12 cellular contexts compared by ENCODE assay signal in the genomic region with DNA sequence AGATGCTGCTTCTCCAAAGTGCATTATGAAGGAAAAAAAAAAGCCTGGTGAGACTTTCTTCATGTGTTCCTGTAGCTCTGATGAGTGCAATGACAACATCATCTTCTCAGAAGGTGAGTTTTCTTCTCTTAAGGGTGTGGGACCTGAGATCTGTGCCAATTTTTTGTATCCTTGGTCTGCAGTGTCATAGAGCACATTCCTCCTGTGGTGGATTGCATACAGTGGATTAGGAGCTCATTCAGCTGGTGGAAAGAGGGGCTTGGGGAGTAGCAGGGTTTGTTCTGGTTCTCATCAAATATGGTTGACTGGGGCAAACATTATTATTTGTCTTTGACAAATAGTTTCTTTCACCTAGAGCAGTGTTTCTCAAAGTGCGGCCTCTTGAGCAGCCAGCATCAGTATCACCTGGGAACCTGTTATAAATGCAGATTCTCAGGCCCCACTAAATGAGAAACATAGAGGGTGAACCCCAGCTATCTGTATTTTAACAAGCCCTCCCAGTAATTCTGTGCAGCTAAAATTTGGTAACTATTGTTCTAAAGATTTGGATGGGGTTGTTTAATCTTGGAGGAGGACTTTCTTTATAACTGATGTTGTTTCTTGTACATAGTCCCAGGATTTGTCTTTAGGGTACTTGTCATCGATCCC. TPM values are rescaled to one million over a fixed set of nuclear protein-coding genes. Genes with fewer than 3 reads are reported as not detected.
DNase-seq lines count a peak whose midpoint lies in the region; ATAC-seq and TF ChIP-seq lines count a peak whose summit lies in the region.
"Had no signal": no experiment of that assay in that cellular context is flagged by ENCODE, and none has a peak within 500 bp of the region (broad histone marks: within the 10 kb centered on the region; RNA-seq: fewer than 3 reads in every experiment).

No MANE protein-coding gene starts in this region.

- no peaks in the 10 kb centered on the region for H4K20me1 ChIP-seq in hepatocyte (ENCODE audit: insufficient read depth, poor library complexity, severe bottlenecking)

- no peak for ATAC-seq in activated T-cell treated with anti-CD3 and anti-CD28 coated beads, Interleukin-2, amount 50 U/mL, for 4 hours
- ATAC-seq in T-helper 17 cell (no peak), HG03280 (IDR thresholded peaks at IDR 0.05; ENCODE audit: unreplicated experiment) (no peak)
- no peak for ATAC-seq in stimulated activated naive CD8-positive, alpha-beta T cell treated with anti-CD3 and anti-CD28 coated beads, Interleukin-15, amount 100 ng/mL, for 72 hours

- H3K4me1 Mint-ChIP-seq in activated T-cell treated with anti-CD3 and anti-CD28 coated beads, Interleukin-2, amount 50 U/mL, for 24 hours (ENCODE audit: low read depth) = peaks cover 97% of the 10 kb centered on the region
- H3K4me1 Mint-ChIP-seq in activated T-cell treated with anti-CD3 and anti-CD28 coated beads, Interleukin-2, amount 50 U/mL, for 4 hours (ENCODE audit: low read depth) = peaks cover 97% of the 10 kb centered on the region
- peaks cover 63% of the 10 kb centered on the region for H3K4me1 Mint-ChIP-seq in T-helper 17 cell
- H3K4me1 Mint-ChIP-seq in stimulated activated naive CD8-positive, alpha-beta T cell treated with anti-CD3 and anti-CD28 coated beads, Interleukin-15, amount 100 ng/mL, for 72 hours = peaks cover 94% of the 10 kb centered on the region

- no peaks in the 10 kb centered on the region for H3K9me2 ChIP-seq in hepatocyte (replicated peaks; ENCODE audit: insufficient read depth)

- peak overlapping the region; percentile 13 for H3K4me2 ChIP-seq in hepatocyte

- no peak for TF ChIP-seq CTCF in hepatocyte (IDR thresholded peaks at IDR 0.05; ENCODE audit: poor library complexity)

- no peak overlapping the region for H2AFZ ChIP-seq in hepatocyte

- H3K27me3 Mint-ChIP-seq in activated T-cell treated with anti-CD3 and anti-CD28 coated beads, Interleukin-2, amount 50 U/mL, for 24 hours = no peaks in the 10 kb centered on the region
- no peaks in the 10 kb centered on the region for H3K27me3 Mint-ChIP-seq in activated T-cell treated with anti-CD3 and anti-CD28 coated beads, Interleukin-2, amount 50 U/mL, for 4 hours (ENCODE audit: low read depth)
- no peaks in the 10 kb centered on the region for H3K27me3 Mint-ChIP-seq in T-helper 17 cell
- no peaks in the 10 kb centered on the region for H3K27me3 Mint-ChIP-seq in stimulated activated naive CD8-positive, alpha-beta T cell treated with anti-CD3 and anti-CD28 coated beads, Interleukin-15, amount 100 ng/mL, for 72 hours
- H3K27me3 Mint-ChIP-seq: type B pancreatic cell had no signal

- no peaks in the 10 kb centered on the region for H3K36me3 ChIP-seq in hepatocyte (replicated peaks; ENCODE audit: insufficient read depth, low read depth)

- peak overlapping the region; percentile 78 for H3K27ac ChIP-seq in hepatocyte
- H3K27ac ChIP-seq: RWPE1 had no signal

- no peak overlapping the region for H3K4me3 Mint-ChIP-seq in activated T-cell treated with anti-CD3 and anti-CD28 coated beads, Interleukin-2, amount 50 U/mL, for 24 hours
- H3K4me3 Mint-ChIP-seq in activated T-cell treated with anti-CD3 and anti-CD28 coated beads, Interleukin-2, amount 50 U/mL, for 4 hours = no peak overlapping the region
- H3K4me3 Mint-ChIP-seq in T-helper 17 cell = no peak overlapping the region
- H3K4me3 Mint-ChIP-seq in stimulated activated naive CD8-positive, alpha-beta T cell treated with anti-CD3 and anti-CD28 coated beads, Interleukin-15, amount 100 ng/mL, for 72 hours = peak overlapping the region; percentile 30 to 68
- H3K4me3 Mint-ChIP-seq: type B pancreatic cell had no signal

- H3K36me3 Mint-ChIP-seq in activated T-cell treated with anti-CD3 and anti-CD28 coated beads, Interleukin-2, amount 50 U/mL, for 24 hours (ENCODE audit: low read depth) = peaks cover 98% of the 10 kb centered on the region
- peaks cover 93% of the 10 kb centered on the region for H3K36me3 Mint-ChIP-seq in activated T-cell treated with anti-CD3 and anti-CD28 coated beads, Interleukin-2, amount 50 U/mL, for 4 hours (ENCODE audit: insufficient read depth)
- peaks cover 19% of the 10 kb centered on the region for H3K36me3 Mint-ChIP-seq in T-helper 17 cell (ENCODE audit: low read depth)

- no peak overlapping the region for H3K4me3 ChIP-seq in hepatocyte
- H3K4me3 ChIP-seq: esophagus squamous epithelium had no signal

- no peak for TF ChIP-seq POLR2A in erythroblast (IDR thresholded peaks at IDR 0.05; ENCODE audit: low read length)

- peaks cover 17% of the 10 kb centered on the region for H3K79me2 ChIP-seq in hepatocyte

- H3K9me3 ChIP-seq in T-helper 17 cell (ENCODE audit: control insufficient read depth, low read length, poor library complexity, severe bottlenecking) (no peaks in the 10 kb centered on the region), hepatocyte (ENCODE audit: low read depth) (no peaks in the 10 kb centered on the region)
- H3K9me3 ChIP-seq: esophagus squamous epithelium had no signal

- H3K4me1 ChIP-seq in hepatocyte (ENCODE audit: insufficient read depth) = peaks cover 6% of the 10 kb centered on the region

- no peaks in the 10 kb centered on the region for H3K27me3 ChIP-seq in hepatocyte
- H3K27me3 ChIP-seq: esophagus squamous epithelium had no signal

- H3K27ac Mint-ChIP-seq in activated T-cell treated with anti-CD3 and anti-CD28 coated beads, Interleukin-2, amount 50 U/mL, for 24 hours = peak overlapping the region; percentile 91
- peak overlapping the region; percentile 99 for H3K27ac Mint-ChIP-seq in T-helper 17 cell
- peak overlapping the region; percentile 55 to 86 for H3K27ac Mint-ChIP-seq in stimulated activated naive CD8-positive, alpha-beta T cell treated with anti-CD3 and anti-CD28 coated beads, Interleukin-15, amount 100 ng/mL, for 72 hours
- H3K27ac Mint-ChIP-seq: type B pancreatic cell had no signal

- H3K9me3 Mint-ChIP-seq in activated T-cell treated with anti-CD3 and anti-CD28 coated beads, Interleukin-2, amount 50 U/mL, for 24 hours = no peaks in the 10 kb centered on the region
- H3K9me3 Mint-ChIP-seq in activated T-cell treated with anti-CD3 and anti-CD28 coated beads, Interleukin-2, amount 50 U/mL, for 4 hours = no peaks in the 10 kb centered on the region
- H3K9me3 Mint-ChIP-seq in stimulated activated naive CD8-positive, alpha-beta T cell treated with anti-CD3 and anti-CD28 coated beads, Interleukin-15, amount 100 ng/mL, for 72 hours = no peaks in the 10 kb centered on the region

- no peak for DNase-seq in activated T-cell treated with anti-CD3 and anti-CD28 coated beads, Interleukin-2, amount 50 U/mL, for 24 hours
- DNase-seq in activated T-cell treated with anti-CD3 and anti-CD28 coated beads, Interleukin-2, amount 50 U/mL, for 4 hours = no peak
- DNase-seq in T-helper 17 cell (no peak), hepatocyte (ENCODE audit: low spot score) (no peak), DMS153 (lab: John Stamatoyannopoulos, UW) (no peak), erythroblast (lab: John Stamatoyannopoulos, UW) (no peak)
- DNase-seq in stimulated activated naive CD8-positive, alpha-beta T cell treated with anti-CD3 and anti-CD28 coated beads, Interleukin-15, amount 100 ng/mL, for 72 hours = no peak
- DNase-seq: caudate nucleus, esophagus squamous epithelium had no signal

- WGBS in hepatocyte (ENCODE audit: low lambda C conversion rate, missing lambda C conversion rate) = 89% methylated on average over 2 of the region's 2 CpGs

RNA-seq across cellular contexts. Expression of gene TGFBR2, which starts 44.1 kb away (rescaled TPM):
- total RNA-seq in activated T-cell treated with anti-CD3 and anti-CD28 coated beads, Interleukin-2, amount 50 U/mL, for 4 hours = 100 to 1,000 TPM; 104 to 114 (median 111) TPM
- total RNA-seq in T-helper 17 cell (10 to 100 TPM; 58.4 to 74.5 TPM), hepatocyte (50.5 and 52.8 TPM in 2 replicates)
- 30.2 and 42.2 TPM in 2 replicates for polyA plus RNA-seq in hepatocyte

Comparison
In these comparisons a context has a peak if more than half of its experiments do, and no peak if none do; other contexts are left out.
1. H3K4me3 Mint-ChIP-seq: peak in stimulated activated naive CD8-positive, alpha-beta T cell treated with anti-CD3 and anti-CD28 coated beads, Interleukin-15, amount 100 ng/mL, for 72 hours (2 of 2); none in activated T-cell treated with anti-CD3 and anti-CD28 coated beads, Interleukin-2, amount 50 U/mL, for 24 hours (single experiment), activated T-cell treated with anti-CD3 and anti-CD28 coated beads, Interleukin-2, amount 50 U/mL, for 4 hours (single experiment) and T-helper 17 cell (single experiment).
2. Peak in every context shown above with its lines, with median percentiles within 50 percentile points of each other: H3K27ac Mint-ChIP-seq.